Comparison of ENCODE assay signal across 1 cellular context in the genomic region with DNA sequence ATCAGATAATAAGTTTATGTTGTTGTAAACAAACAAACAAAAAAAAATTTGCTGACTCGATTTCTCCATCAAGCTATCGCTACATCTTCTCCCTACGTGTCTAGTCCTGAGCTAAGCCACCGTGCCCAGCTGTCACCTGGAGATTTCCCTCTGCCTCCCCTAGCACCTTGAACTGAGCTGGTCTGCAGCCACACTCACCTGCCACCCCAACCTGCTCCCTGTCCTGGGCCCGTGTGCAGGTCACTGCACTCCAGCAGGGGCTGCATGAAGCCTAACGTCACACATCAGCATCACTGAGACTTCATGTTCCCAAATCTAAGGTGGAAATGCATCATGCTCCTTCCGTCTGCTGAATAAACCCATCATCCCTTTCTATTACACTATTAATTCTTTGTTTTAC.
TF ChIP-seq lines count a peak whose summit lies in the region.

No MANE protein-coding gene starts in this region.

TF ChIP-seq in GM23338, 12 proteins besides CTCF, POLR2A, EP300 and RAD21 (continued from another document):
- TF ChIP-seq, protein P1, sequence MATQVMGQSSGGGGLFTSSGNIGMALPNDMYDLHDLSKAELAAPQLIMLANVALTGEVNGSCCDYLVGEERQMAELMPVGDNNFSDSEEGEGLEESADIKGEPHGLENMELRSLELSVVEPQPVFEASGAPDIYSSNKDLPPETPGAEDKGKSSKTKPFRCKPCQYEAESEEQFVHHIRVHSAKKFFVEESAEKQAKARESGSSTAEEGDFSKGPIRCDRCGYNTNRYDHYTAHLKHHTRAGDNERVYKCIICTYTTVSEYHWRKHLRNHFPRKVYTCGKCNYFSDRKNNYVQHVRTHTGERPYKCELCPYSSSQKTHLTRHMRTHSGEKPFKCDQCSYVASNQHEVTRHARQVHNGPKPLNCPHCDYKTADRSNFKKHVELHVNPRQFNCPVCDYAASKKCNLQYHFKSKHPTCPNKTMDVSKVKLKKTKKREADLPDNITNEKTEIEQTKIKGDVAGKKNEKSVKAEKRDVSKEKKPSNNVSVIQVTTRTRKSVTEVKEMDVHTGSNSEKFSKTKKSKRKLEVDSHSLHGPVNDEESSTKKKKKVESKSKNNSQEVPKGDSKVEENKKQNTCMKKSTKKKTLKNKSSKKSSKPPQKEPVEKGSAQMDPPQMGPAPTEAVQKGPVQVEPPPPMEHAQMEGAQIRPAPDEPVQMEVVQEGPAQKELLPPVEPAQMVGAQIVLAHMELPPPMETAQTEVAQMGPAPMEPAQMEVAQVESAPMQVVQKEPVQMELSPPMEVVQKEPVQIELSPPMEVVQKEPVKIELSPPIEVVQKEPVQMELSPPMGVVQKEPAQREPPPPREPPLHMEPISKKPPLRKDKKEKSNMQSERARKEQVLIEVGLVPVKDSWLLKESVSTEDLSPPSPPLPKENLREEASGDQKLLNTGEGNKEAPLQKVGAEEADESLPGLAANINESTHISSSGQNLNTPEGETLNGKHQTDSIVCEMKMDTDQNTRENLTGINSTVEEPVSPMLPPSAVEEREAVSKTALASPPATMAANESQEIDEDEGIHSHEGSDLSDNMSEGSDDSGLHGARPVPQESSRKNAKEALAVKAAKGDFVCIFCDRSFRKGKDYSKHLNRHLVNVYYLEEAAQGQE (IDR thresholded peaks at IDR 0.05; ENCODE audit: unreplicated experiment): no peak
- no peak for TF ChIP-seq EZH2phosphoT487 (IDR thresholded peaks at IDR 0.05; ENCODE audit: unreplicated experiment)
- TF ChIP-seq JUNB (IDR thresholded peaks at IDR 0.05; ENCODE audit: unreplicated experiment): no peak
- TF ChIP-seq POLR2AphosphoS5 (IDR thresholded peaks at IDR 0.05; ENCODE audit: low read depth): no peak
- TF ChIP-seq ZNF114 (CRISPR knock-in tag; IDR thresholded peaks at IDR 0.05): no peak
- TF ChIP-seq ZNF331 (CRISPR knock-in tag; IDR thresholded peaks at IDR 0.05; ENCODE audit: low read depth): no peak
- TF ChIP-seq CREB1 (CRISPR knock-in tag; IDR thresholded peaks at IDR 0.05; ENCODE audit: low read depth): no peak
- TF ChIP-seq STAT1 (IDR thresholded peaks at IDR 0.05; ENCODE audit: unreplicated experiment): no peak
- TF ChIP-seq, protein P2, sequence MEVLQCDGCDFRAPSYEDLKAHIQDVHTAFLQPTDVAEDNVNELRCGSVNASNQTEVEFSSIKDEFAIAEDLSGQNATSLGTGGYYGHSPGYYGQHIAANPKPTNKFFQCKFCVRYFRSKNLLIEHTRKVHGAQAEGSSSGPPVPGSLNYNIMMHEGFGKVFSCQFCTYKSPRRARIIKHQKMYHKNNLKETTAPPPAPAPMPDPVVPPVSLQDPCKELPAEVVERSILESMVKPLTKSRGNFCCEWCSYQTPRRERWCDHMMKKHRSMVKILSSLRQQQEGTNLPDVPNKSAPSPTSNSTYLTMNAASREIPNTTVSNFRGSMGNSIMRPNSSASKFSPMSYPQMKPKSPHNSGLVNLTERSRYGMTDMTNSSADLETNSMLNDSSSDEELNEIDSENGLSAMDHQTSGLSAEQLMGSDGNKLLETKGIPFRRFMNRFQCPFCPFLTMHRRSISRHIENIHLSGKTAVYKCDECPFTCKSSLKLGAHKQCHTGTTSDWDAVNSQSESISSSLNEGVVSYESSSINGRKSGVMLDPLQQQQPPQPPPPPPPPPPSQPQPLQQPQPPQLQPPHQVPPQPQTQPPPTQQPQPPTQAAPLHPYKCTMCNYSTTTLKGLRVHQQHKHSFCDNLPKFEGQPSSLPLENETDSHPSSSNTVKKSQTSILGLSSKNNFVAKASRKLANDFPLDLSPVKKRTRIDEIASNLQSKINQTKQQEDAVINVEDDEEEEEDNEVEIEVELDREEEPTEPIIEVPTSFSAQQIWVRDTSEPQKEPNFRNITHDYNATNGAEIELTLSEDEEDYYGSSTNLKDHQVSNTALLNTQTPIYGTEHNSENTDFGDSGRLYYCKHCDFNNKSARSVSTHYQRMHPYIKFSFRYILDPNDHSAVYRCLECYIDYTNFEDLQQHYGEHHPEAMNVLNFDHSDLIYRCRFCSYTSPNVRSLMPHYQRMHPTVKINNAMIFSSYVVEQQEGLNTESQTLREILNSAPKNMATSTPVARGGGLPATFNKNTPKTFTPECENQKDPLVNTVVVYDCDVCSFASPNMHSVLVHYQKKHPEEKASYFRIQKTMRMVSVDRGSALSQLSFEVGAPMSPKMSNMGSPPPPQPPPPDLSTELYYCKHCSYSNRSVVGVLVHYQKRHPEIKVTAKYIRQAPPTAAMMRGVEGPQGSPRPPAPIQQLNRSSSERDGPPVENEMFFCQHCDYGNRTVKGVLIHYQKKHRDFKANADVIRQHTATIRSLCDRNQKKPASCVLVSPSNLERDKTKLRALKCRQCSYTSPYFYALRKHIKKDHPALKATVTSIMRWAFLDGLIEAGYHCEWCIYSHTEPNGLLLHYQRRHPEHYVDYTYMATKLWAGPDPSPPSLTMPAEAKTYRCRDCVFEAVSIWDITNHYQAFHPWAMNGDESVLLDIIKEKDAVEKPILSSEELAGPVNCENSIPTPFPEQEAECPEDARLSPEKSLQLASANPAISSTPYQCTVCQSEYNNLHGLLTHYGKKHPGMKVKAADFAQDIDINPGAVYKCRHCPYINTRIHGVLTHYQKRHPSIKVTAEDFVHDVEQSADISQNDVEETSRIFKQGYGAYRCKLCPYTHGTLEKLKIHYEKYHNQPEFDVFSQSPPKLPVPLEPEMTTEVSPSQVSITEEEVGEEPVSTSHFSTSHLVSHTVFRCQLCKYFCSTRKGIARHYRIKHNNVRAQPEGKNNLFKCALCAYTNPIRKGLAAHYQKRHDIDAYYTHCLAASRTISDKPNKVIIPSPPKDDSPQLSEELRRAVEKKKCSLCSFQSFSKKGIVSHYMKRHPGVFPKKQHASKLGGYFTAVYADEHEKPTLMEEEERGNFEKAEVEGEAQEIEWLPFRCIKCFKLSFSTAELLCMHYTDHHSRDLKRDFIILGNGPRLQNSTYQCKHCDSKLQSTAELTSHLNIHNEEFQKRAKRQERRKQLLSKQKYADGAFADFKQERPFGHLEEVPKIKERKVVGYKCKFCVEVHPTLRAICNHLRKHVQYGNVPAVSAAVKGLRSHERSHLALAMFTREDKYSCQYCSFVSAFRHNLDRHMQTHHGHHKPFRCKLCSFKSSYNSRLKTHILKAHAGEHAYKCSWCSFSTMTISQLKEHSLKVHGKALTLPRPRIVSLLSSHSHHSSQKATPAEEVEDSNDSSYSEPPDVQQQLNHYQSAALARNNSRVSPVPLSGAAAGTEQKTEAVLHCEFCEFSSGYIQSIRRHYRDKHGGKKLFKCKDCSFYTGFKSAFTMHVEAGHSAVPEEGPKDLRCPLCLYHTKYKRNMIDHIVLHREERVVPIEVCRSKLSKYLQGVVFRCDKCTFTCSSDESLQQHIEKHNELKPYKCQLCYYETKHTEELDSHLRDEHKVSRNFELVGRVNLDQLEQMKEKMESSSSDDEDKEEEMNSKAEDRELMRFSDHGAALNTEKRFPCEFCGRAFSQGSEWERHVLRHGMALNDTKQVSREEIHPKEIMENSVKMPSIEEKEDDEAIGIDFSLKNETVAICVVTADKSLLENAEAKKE (CRISPR knock-in tag; IDR thresholded peaks at IDR 0.05): no peak
